ENCODE assay signal across 26 cellular contexts in the genomic region with DNA sequence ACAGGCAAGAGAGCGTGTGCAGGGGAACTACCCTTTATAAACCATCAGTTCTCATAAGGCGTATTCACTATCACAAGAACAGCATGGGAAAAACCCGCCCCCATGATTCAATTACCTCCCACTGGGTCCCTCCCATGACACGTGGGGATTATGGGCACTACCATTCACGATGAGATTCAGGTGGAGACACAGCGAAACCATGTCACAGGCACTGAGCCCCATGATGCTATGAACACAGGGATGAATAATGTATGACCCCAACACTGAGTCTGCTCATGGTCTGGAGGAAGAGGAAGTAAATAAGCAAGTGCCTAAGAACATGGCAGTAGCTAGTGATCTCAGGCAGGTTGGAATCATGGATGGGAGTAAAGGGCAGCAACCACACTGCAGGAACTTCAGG.
"Had no signal": no experiment of that assay in that cellular context is flagged by ENCODE, and none has a peak within 500 bp of the region (broad histone marks: within the 10 kb centered on the region; RNA-seq: fewer than 3 reads in every experiment).

No MANE protein-coding gene starts in this region.

- H3K4me3 Mint-ChIP-seq: dendritic cell treated with granulocyte-macrophage colony-stimulating factor and Interleukin-4, amounts not matched to agents 40 ng/mL and 50 ng/mL, for 4 days; effector memory CD8-positive, alpha-beta T cell; endodermal cell; mesothelial cell of epicardium had no signal

- H3K9me3 Mint-ChIP-seq: endodermal cell had no signal

- H3K9me3 ChIP-seq: colonic mucosa, esophagus squamous epithelium, gastrocnemius medialis, lower lobe of right lung had no signal

- H3K27me3 ChIP-seq: colonic mucosa, esophagus squamous epithelium, gastrocnemius medialis, heart right ventricle, left lung had no signal

- H3K4me3 ChIP-seq: colonic mucosa, esophagus squamous epithelium, gastrocnemius medialis, heart right ventricle, left lung, lower lobe of right lung had no signal

- H3K36me3 Mint-ChIP-seq: mesothelial cell of epicardium had no signal

- ATAC-seq: effector memory CD8-positive, alpha-beta T cell; esophagus mucosa; gastrocnemius medialis; heart right ventricle; left cardiac atrium; left lung; left ventricle myocardium superior; lower lobe of right lung had no signal

- DNase-seq: colonic mucosa; cortex of kidney; effector CD8-positive, alpha-beta T cell; effector memory CD8-positive, alpha-beta T cell; endodermal cell; erythroblast; esophagus squamous epithelium; foreskin fibroblast; foreskin melanocyte; gastrocnemius medialis; glutamatergic neuron; head of caudate nucleus; heart right ventricle; hippocampal formation; left cardiac atrium; left lung; left ventricle myocardium superior; lower lobe of right lung; mesenchymal stem cell had no signal

- FAIRE-seq: endometrium, islet of Langerhans, keratinocyte had no signal

- H3K27me3 Mint-ChIP-seq: dendritic cell treated with granulocyte-macrophage colony-stimulating factor and Interleukin-4, amounts not matched to agents 40 ng/mL and 50 ng/mL, for 4 days; effector memory CD8-positive, alpha-beta T cell had no signal

- H3K36me3 ChIP-seq: colonic mucosa, esophagus squamous epithelium, gastrocnemius medialis, heart right ventricle, left lung, lower lobe of right lung had no signal

- H3K27ac ChIP-seq: colonic mucosa, epithelial cell of prostate, esophagus squamous epithelium, gastrocnemius medialis, heart right ventricle, left lung, lower lobe of right lung had no signal

- H3K4me1 ChIP-seq: colonic mucosa, heart right ventricle, left lung, lower lobe of right lung had no signal

- H3K27ac Mint-ChIP-seq: dendritic cell treated with granulocyte-macrophage colony-stimulating factor and Interleukin-4, amounts not matched to agents 40 ng/mL and 50 ng/mL, for 4 days; effector memory CD8-positive, alpha-beta T cell; endodermal cell; mesothelial cell of epicardium had no signal
